ENCODE assay signal across 1 cellular context in the genomic region with DNA sequence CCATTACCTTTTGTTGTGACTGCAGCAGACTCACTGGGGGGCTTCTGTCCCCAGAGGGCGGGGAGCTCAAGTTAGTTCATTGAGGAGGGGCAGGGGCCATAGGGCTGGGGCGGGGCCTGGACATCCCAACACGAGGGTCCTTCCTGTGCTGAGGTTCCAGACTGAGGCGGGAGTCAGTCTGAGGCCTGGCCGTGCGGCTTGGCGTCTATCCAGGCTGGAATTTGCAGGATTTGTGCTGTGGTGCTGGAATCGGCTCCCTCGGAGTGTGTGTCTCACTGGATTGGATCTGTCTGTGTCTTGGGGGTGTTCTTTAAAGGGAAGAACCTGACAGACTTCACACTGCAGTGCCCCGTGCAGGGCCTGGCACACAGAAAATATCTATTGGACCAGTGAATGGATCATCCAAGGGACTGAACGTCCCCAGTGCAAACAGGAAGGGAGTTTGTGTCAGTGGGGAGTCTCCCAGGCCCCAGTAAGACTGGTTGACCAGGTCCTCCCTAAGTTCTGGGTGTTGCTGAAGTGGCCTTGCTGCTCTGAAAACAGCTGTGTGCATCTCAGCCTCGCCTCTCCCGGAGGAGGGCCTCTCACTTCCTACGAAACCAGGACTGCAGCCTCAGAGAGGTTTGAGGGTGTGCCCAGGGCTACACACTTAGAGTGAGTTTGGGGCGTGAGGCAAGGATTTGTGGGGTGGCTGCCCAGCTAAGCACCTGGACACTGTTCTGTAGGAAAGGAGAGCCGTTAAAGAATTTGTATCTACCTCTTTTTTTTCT.
TF ChIP-seq lines count a peak whose summit lies in the region.

No MANE protein-coding gene starts in this region.

TF ChIP-seq in HepG2, 621 proteins besides CTCF, POLR2A, EP300 and RAD21 (continued from another document):
- TF ChIP-seq ZNF512B (CRISPR knock-in tag; IDR thresholded peaks at IDR 0.05; ENCODE audit: borderline replicate concordance) (no peak), ZNF609 (CRISPR knock-in tag; IDR thresholded peaks at IDR 0.05; ENCODE audit: borderline replicate concordance) (no peak), ZNF292 (CRISPR knock-in tag; IDR thresholded peaks at IDR 0.05; ENCODE audit: borderline replicate concordance, low read depth) (no peak), SOX5 (CRISPR knock-in tag; IDR thresholded peaks at IDR 0.05; ENCODE audit: borderline replicate concordance) (no peak), RFXANK (CRISPR knock-in tag; IDR thresholded peaks at IDR 0.05) (no peak)
- TF ChIP-seq, protein P1, sequence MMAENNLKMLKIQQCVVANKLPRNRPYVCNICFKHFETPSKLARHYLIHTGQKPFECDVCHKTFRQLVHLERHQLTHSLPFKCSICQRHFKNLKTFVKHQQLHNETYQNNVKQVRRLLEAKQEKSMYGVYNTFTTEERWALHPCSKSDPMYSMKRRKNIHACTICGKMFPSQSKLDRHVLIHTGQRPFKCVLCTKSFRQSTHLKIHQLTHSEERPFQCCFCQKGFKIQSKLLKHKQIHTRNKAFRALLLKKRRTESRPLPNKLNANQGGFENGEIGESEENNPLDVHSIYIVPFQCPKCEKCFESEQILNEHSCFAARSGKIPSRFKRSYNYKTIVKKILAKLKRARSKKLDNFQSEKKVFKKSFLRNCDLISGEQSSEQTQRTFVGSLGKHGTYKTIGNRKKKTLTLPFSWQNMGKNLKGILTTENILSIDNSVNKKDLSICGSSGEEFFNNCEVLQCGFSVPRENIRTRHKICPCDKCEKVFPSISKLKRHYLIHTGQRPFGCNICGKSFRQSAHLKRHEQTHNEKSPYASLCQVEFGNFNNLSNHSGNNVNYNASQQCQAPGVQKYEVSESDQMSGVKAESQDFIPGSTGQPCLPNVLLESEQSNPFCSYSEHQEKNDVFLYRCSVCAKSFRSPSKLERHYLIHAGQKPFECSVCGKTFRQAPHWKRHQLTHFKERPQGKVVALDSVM (CRISPR knock-in tag; IDR thresholded peaks at IDR 0.05): no peak
